Comparison of ENCODE assay signal across 19 cellular contexts in the genomic region with DNA sequence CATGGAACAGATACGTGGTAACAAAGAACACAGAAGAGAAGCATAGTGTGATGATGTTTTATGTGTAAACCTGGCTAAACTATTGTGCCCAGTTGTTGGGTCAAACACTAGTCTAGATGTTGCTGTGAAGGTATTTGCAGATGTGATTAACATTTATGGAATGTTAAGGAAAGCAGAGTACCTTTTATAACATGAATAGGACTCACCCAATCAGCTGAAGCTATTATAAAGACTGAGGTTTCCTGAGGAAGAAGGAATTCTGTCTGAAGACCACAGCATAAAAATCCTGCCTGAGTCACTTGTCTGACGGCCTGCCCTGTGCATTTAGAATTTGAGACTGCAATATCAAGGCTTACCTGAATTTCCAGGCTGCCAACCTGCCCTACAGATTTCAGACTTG.
DNase-seq lines count a peak whose midpoint lies in the region; FAIRE-seq and TF ChIP-seq lines count a peak whose summit lies in the region.
"Had no signal": no experiment of that assay in that cellular context is flagged by ENCODE, and none has a peak within 500 bp of the region (broad histone marks: within the 10 kb centered on the region; RNA-seq: fewer than 3 reads in every experiment).

No MANE protein-coding gene starts in this region.

- TF ChIP-seq CTCF in AG10803 (conservative IDR thresholded peaks at IDR 0.05; ENCODE audit: low read length) (no peak), keratinocyte (optimal IDR thresholded peaks at IDR 0.05 in 1 of 3, IDR thresholded peaks at IDR 0.05 in 1 of 3, conservative IDR thresholded peaks at IDR 0.05 in 1 of 3; ENCODE audit: extremely low read depth in 1 of 3, insufficient read depth in 2 of 3, low read length in 3 of 3) (no peak)

- H3K27ac ChIP-seq in keratinocyte (ENCODE audit: control insufficient read depth, insufficient read depth, low read length): peak overlapping the region; percentile 62
- H3K27ac ChIP-seq: ovary, suprapubic skin had no signal

- no peak overlapping the region for H2AFZ ChIP-seq in keratinocyte (ENCODE audit: control insufficient read depth, low read length)

- no peaks in the 10 kb centered on the region for H3K9me3 ChIP-seq in adipocyte (ENCODE audit: control insufficient read depth, low read length)
- H3K9me3 ChIP-seq in keratinocyte (ENCODE audit: control insufficient read depth, low read depth, low read length): no peaks in the 10 kb centered on the region
- H3K9me3 ChIP-seq: ovary, suprapubic skin had no signal

- H3K79me2 ChIP-seq in keratinocyte (ENCODE audit: control insufficient read depth, insufficient read depth, low read length): no peaks in the 10 kb centered on the region

- peaks cover 19% of the 10 kb centered on the region for H3K4me1 ChIP-seq in adipocyte (ENCODE audit: control insufficient read depth, insufficient read depth, low read length)
- H3K4me1 ChIP-seq in keratinocyte (ENCODE audit: control insufficient read depth, extremely low read depth, insufficient read depth, low read length): peaks cover 19% of the 10 kb centered on the region
- H3K4me1 ChIP-seq: suprapubic skin had no signal

- H3K9ac ChIP-seq in adipocyte (ENCODE audit: low read length) (peak overlapping the region; percentile 69), keratinocyte (ENCODE audit: control insufficient read depth, extremely low read depth, insufficient read depth, low read length) (no peak overlapping the region)

- peak; percentile 95 for FAIRE-seq in keratinocyte (lab: Jason Lieb, UNC)
- FAIRE-seq: GM12891, HepG2 had no signal

- H3K36me3 ChIP-seq in adipocyte (ENCODE audit: control insufficient read depth, insufficient read depth, low read length, severe bottlenecking): no peaks in the 10 kb centered on the region
- H3K36me3 ChIP-seq in keratinocyte (ENCODE audit: control insufficient read depth in 2 of 2, extremely low read depth in 1 of 2, insufficient read depth in 2 of 2, low read length in 2 of 2): no peaks in the 10 kb centered on the region
- H3K36me3 ChIP-seq: ovary, suprapubic skin had no signal

- H4K20me1 ChIP-seq in keratinocyte (ENCODE audit: control insufficient read depth, extremely low read depth, insufficient read depth, low read length): no peaks in the 10 kb centered on the region

- H3K9me1 ChIP-seq in keratinocyte (ENCODE audit: control insufficient read depth, extremely low read depth, insufficient read depth, low read length): no peaks in the 10 kb centered on the region

- peak overlapping the region; percentile 34 for H3K4me2 ChIP-seq in keratinocyte (ENCODE audit: control insufficient read depth, extremely low read depth, insufficient read depth, low read depth, low read length)

- dilution Hi-C loops in keratinocyte (cut with MboI; ENCODE audit: extremely low pct_ligation_motif_present, low sequenced_read_pairs): no loop called here

- H3K27me3 ChIP-seq in adipocyte (replicated peaks; ENCODE audit: control insufficient read depth, insufficient read depth, low read length): no peaks in the 10 kb centered on the region
- H3K27me3 ChIP-seq in keratinocyte (ENCODE audit: control insufficient read depth, extremely low read depth, insufficient read depth, low read length): no peaks in the 10 kb centered on the region
- H3K27me3 ChIP-seq: ovary, suprapubic skin had no signal

- H3K4me3 ChIP-seq in AG10803 (ENCODE audit: low read length) (no peak overlapping the region), adipocyte (ENCODE audit: low read length) (no peak overlapping the region), keratinocyte (ENCODE audit: control insufficient read depth in 2 of 3, extremely low read depth in 1 of 3, insufficient read depth in 2 of 3, low read depth in 1 of 3, low read length in 3 of 3) (no peak overlapping the region)
- H3K4me3 ChIP-seq: ovary, suprapubic skin had no signal

- DNase-seq in AG10803 (ENCODE audit: low read depth) (peak; percentile 48), HS-5 (ENCODE audit: low read depth) (peak; percentile 31), adipocyte (ENCODE audit: low read depth) (no peak), keratinocyte (ENCODE audit: low read depth, low spot score) (peak; percentile 44), cerebellar cortex (ENCODE audit: low spot score) (no peak), AML-193 (lab: John Stamatoyannopoulos, UW) (no peak), DMS53 treated with DMSO at 0.1 percent for 48 hours (lab: John Stamatoyannopoulos, UW; ENCODE audit: unreplicated experiment) (no peak)
- no peak for DNase-seq in stimulated activated CD8-positive, alpha-beta memory T cell treated with anti-CD3 and anti-CD28 coated beads, Interleukin-4, amount 100 ng/mL, for 48 hours
- DNase-seq: activated CD4-positive, alpha-beta T cell treated with anti-CD3 and anti-CD28 coated beads for 36 hours; activated T-cell treated with anti-CD3 and anti-CD28 coated beads, Interleukin-2, amount 50 U/mL, for 4 hours; anterior cingulate cortex; DMS79 treated with DMSO at 0.1 percent for 48 hours; effector CD4-positive, alpha-beta T cell; foreskin melanocyte; NCI-H1105; ovary had no signal

Comparison
In these comparisons a context has a peak if more than half of its experiments do, and no peak if none do; other contexts are left out.
1. DNase-seq: peak in AG10803 (single experiment), HS-5 (single experiment) and keratinocyte (single experiment); none in adipocyte (single experiment), stimulated activated CD8-positive, alpha-beta memory T cell treated with anti-CD3 and anti-CD28 coated beads, Interleukin-4, amount 100 ng/mL, for 48 hours (single experiment), cerebellar cortex (single experiment), AML-193 (0 of 2) and DMS53 treated with DMSO at 0.1 percent for 48 hours (single experiment).